14 cellular contexts compared by ENCODE assay signal in the genomic region with DNA sequence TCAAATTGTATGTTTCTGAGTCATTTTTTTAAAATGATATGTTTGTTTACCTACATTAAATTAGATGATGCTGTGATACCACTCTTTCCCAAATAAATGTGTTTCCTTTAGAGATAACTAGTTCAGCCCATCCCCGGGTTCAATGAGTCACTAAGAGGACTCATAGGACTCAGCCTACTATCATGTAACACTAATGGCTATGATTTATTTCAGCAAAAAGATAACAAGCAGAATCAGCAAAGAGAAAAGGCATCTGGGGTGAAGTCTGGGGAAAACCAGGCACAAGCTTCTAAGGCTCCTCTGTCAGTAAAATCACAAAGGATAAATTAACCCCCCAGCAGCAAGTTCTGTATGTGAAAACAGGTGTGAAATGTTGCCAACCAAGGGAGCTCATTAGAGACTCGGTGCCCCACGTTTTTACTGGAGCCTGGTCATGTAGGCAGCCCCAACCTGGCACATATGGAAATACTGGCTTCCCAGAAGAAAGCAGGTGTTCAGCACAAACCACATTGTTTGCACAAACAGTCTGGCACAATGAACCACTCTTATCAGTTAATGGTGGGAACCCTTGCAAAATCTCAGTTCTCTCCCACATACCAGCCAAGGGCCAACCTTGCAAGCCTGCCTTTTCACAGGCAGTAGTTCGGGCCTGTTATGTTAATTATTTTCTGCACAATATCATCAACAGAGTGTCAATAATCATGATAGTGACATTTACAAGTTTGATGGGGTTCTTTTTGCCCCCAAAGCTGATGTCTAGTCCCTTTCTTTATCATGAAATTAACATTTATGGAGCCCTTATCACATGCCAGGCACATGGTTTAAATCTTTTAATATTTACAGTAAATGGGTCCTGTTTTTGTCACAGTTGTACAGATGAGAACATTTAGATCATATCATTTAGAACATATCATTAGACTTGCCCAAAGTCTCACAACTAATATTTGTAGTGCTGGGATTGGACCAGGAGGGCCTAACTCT. TPM values are rescaled to one million over a fixed set of nuclear protein-coding genes. Genes with fewer than 3 reads are reported as not detected.
A peak's percentile ranks its signal among the peaks of the same experiment; 100 is the strongest.
DNase-seq lines count a peak whose midpoint lies in the region; ATAC-seq and TF ChIP-seq lines count a peak whose summit lies in the region.
"Had no signal": no experiment of that assay in that cellular context is flagged by ENCODE, and none has a peak within 500 bp of the region (broad histone marks: within the 10 kb centered on the region; RNA-seq: fewer than 3 reads in every experiment).

No MANE protein-coding gene starts in this region.

- POLR2A ChIA-PET in HEK293T (lab: Yijun Ruan, JAX), result no interaction called here

- no peak for TF ChIP-seq CTCF in brain microvascular endothelial cell (IDR thresholded peaks at IDR 0.05; ENCODE audit: low read depth, low read length, missing control alignments)
- no peak for TF ChIP-seq CTCF in gastroesophageal sphincter (IDR thresholded peaks at IDR 0.05)

- no peak overlapping the region for H3K27ac ChIP-seq in brain microvascular endothelial cell
- no peak overlapping the region for H3K27ac ChIP-seq in gastroesophageal sphincter
- H3K27ac ChIP-seq: psoas muscle had no signal

- no peak for ATAC-seq in gastroesophageal sphincter
- no peak for ATAC-seq in esophagus mucosa
- ATAC-seq: activated CD8-positive, alpha-beta T cell treated with anti-CD3 and anti-CD28 coated beads for 36 hours; psoas muscle had no signal

- H3K4me1 ChIP-seq in gastroesophageal sphincter, result peaks cover 0 to 15% (median 8%) of the 10 kb centered on the region in 3 donors
- H3K4me1 ChIP-seq: psoas muscle had no signal

- CTCF ChIA-PET in HEK293T (lab: Yijun Ruan, JAX), result no interaction called here

- in situ Hi-C loops in brain microvascular endothelial cell (cut with HindIII; ENCODE audit: low pct_ligation_motif_present, low sequenced_read_pairs), result no loop called here

- no peaks in the 10 kb centered on the region for H3K9me3 ChIP-seq in gastroesophageal sphincter
- H3K9me3 ChIP-seq: esophagus squamous epithelium, psoas muscle had no signal

- no peak for TF ChIP-seq POLR2A in gastroesophageal sphincter (IDR thresholded peaks at IDR 0.05)

- H3K36me3 ChIP-seq in brain microvascular endothelial cell (replicated peaks) (no peaks in the 10 kb centered on the region), gastroesophageal sphincter (no peaks in the 10 kb centered on the region)
- H3K36me3 ChIP-seq: esophagus squamous epithelium had no signal

- 71 to 100% methylated on average over 2 to 4 of the region's 4 CpGs for WGBS in gastroesophageal sphincter (ENCODE audit: low coverage in 1 of 2), 2 donors

- peak; percentile 26 for DNase-seq in HT1080 (ENCODE audit: low read depth)
- peak; percentile 90 for DNase-seq in NCI-H226
- DNase-seq in brain microvascular endothelial cell, result peak; percentile 67
- peak; percentile 25 for DNase-seq in stromal cell of bone marrow (ENCODE audit: low read depth)
- DNase-seq in glomerular visceral epithelial cell (ENCODE audit: extremely low spot score), result no peak
- no peak for DNase-seq in HEK293T (ENCODE audit: extremely low spot score)
- DNase-seq: activated CD8-positive, alpha-beta T cell treated with anti-CD3 and anti-CD28 coated beads for 36 hours; aorta; esophagus squamous epithelium; psoas muscle; SIG-M5 had no signal

- no peak for TF ChIP-seq EP300 in gastroesophageal sphincter (IDR thresholded peaks at IDR 0.05)

- H3K4me3 ChIP-seq in brain microvascular endothelial cell (ENCODE audit: low read depth, low read length) (no peak overlapping the region), gastroesophageal sphincter (no peak overlapping the region)
- H3K4me3 ChIP-seq: esophagus squamous epithelium, lung, psoas muscle had no signal

- H3K27me3 ChIP-seq in brain microvascular endothelial cell (replicated peaks) (no peaks in the 10 kb centered on the region), gastroesophageal sphincter (no peaks in the 10 kb centered on the region)
- H3K27me3 ChIP-seq: esophagus squamous epithelium had no signal

TF ChIP-seq in HEK293T, 16 proteins besides CTCF, POLR2A, EP300 and RAD21:
- no peak for TF ChIP-seq BHLHE40 (IDR thresholded peaks at IDR 0.05; ENCODE audit: borderline replicate concordance)
- TF ChIP-seq NFRKB (IDR thresholded peaks at IDR 0.05), result no peak
- TF ChIP-seq FOXM1 (IDR thresholded peaks at IDR 0.05; ENCODE audit: borderline replicate concordance), result no peak
- TF ChIP-seq SP1 (IDR thresholded peaks at IDR 0.05), result no peak
- no peak for TF ChIP-seq SUZ12 (IDR thresholded peaks at IDR 0.05)
- no peak for TF ChIP-seq ARNT (IDR thresholded peaks at IDR 0.05)
- TF ChIP-seq TARDBP (IDR thresholded peaks at IDR 0.05), result no peak
- no peak for TF ChIP-seq LEF1 (IDR thresholded peaks at IDR 0.05; ENCODE audit: borderline replicate concordance)
- TF ChIP-seq FOXK2 (IDR thresholded peaks at IDR 0.05), result no peak
- TF ChIP-seq ZNF384 (IDR thresholded peaks at IDR 0.05), result no peak
- TF ChIP-seq HDGF (IDR thresholded peaks at IDR 0.05; ENCODE audit: borderline replicate concordance), result no peak
- TF ChIP-seq ELF4 (IDR thresholded peaks at IDR 0.05), result no peak

RNA-seq across cellular contexts. Expression of a gene that starts 23.1 kb away (rescaled TPM):
- 269 and 346 TPM in 2 replicates for total RNA-seq in HT1080 (2014; rRNA removed; shearing (Covaris generic))
- polyA plus RNA-seq in HT1080 (2015; cell fraction: cytosol; rRNA removed), result 307 and 319 TPM in 2 replicates
- polyA plus RNA-seq in HT1080 (2015; cell fraction: nucleus; rRNA removed), result 236 and 247 TPM in 2 replicates
- total RNA-seq in gastroesophageal sphincter, result 100 to 1,000 TPM; 145 to 292 (median 217) TPM
- 136 TPM for total RNA-seq in esophagus mucosa

Comparison
In these comparisons a context has a peak if more than half of its experiments do, and no peak if none do; other contexts are left out.
1. DNase-seq: peak in HT1080 (single experiment), NCI-H226 (single experiment), brain microvascular endothelial cell (single experiment) and stromal cell of bone marrow (single experiment); none in glomerular visceral epithelial cell (single experiment) and HEK293T (single experiment).